Comparison of ENCODE assay signal across 15 cellular contexts in the genomic region with DNA sequence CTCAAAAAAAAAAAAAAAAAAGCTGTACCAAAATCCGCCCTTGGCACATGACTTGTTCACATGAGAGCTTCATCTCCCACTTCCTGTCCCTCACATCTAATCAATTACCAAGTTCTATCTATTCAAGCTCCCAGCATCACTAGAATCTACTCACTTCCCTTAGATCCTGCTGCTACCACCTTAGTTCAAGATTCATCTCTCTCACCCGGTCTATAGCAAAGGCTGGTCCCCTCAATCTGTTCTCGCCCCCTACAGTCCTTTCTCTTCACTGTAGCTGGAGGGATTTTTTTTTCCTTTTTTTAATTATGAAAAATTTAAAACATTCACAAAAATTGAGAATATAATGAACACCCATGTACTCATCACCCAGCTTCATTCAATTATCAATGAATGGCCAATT. TPM values are rescaled to one million over a fixed set of nuclear protein-coding genes. Genes with fewer than 3 reads are reported as not detected.
DNase-seq lines count a peak whose midpoint lies in the region; ATAC-seq and TF ChIP-seq lines count a peak whose summit lies in the region.
"Had no signal": no experiment of that assay in that cellular context is flagged by ENCODE, and none has a peak within 500 bp of the region (broad histone marks: within the 10 kb centered on the region; RNA-seq: fewer than 3 reads in every experiment).

No MANE protein-coding gene starts in this region.

- DNase-seq in left ventricle myocardium inferior (no peak), Right ventricle myocardium inferior (ENCODE audit: missing footprints) (no peak), MV-4-11 (lab: John Stamatoyannopoulos, UW) (peak; percentile 34), dermis blood vessel endothelial cell (peak; percentile 43), NCI-H524 (lab: John Stamatoyannopoulos, UW) (no peak)
- no peak for DNase-seq in stimulated activated naive CD8-positive, alpha-beta T cell treated with anti-CD3 and anti-CD28 coated beads, Interleukin-15, amount 100 ng/mL, for 72 hours
- DNase-seq: anterior cingulate cortex; NCI-H2029 treated with DMSO at 0.1 percent for 48 hours; psoas muscle; stimulated activated CD4-positive, alpha-beta T cell treated with anti-CD3 and anti-CD28 coated beads, Interleukin-2, amount 100 ng/mL, for 48 hours had no signal

- H3K9me3 ChIP-seq in left ventricle myocardium inferior (replicated peaks), result no peaks in the 10 kb centered on the region
- H3K9me3 ChIP-seq: BLaER1 treated with 17β-estradiol and CSF1 and Interleukin-3, amounts not matched to agents 10 nM and 100 nM; psoas muscle had no signal

- no peak overlapping the region for H3K27ac ChIP-seq in left ventricle myocardium inferior (replicated peaks)
- H3K27ac ChIP-seq: BLaER1 treated with 17β-estradiol and CSF1 and Interleukin-3, amounts not matched to agents 10 nM and 100 nM; psoas muscle had no signal

- no peak overlapping the region for H3K4me3 ChIP-seq in left ventricle myocardium inferior
- H3K4me3 ChIP-seq: BLaER1 treated with 17β-estradiol and CSF1 and Interleukin-3, amounts not matched to agents 10 nM and 100 nM; psoas muscle had no signal

- H3K27me3 Mint-ChIP-seq in stimulated activated naive CD8-positive, alpha-beta T cell treated with anti-CD3 and anti-CD28 coated beads, Interleukin-15, amount 100 ng/mL, for 72 hours, result no peaks in the 10 kb centered on the region
- H3K27me3 Mint-ChIP-seq: stimulated activated naive CD8-positive, alpha-beta T cell treated with anti-CD3 and anti-CD28 coated beads, Interleukin-15, Interleukin-2, amounts not matched to agents 100 ng/mL and 50 ng/mL, for 24 hours had no signal

- no peaks in the 10 kb centered on the region for H3K4me1 ChIP-seq in left ventricle myocardium inferior
- H3K4me1 ChIP-seq: BLaER1 treated with 17β-estradiol and CSF1 and Interleukin-3, amounts not matched to agents 10 nM and 100 nM; psoas muscle had no signal

- peak overlapping the region in 1 of 2 donors; percentile 35 for H3K27ac Mint-ChIP-seq in stimulated activated naive CD8-positive, alpha-beta T cell treated with anti-CD3 and anti-CD28 coated beads, Interleukin-15, amount 100 ng/mL, for 72 hours
- H3K27ac Mint-ChIP-seq: mesothelial cell of epicardium; stimulated activated naive CD8-positive, alpha-beta T cell treated with anti-CD3 and anti-CD28 coated beads, Interleukin-15, Interleukin-2, amounts not matched to agents 100 ng/mL and 50 ng/mL, for 24 hours had no signal

- peak overlapping the region in 1 of 2 donors; percentile 4 for H3K4me3 Mint-ChIP-seq in stimulated activated naive CD8-positive, alpha-beta T cell treated with anti-CD3 and anti-CD28 coated beads, Interleukin-15, amount 100 ng/mL, for 72 hours
- H3K4me3 Mint-ChIP-seq: mesothelial cell of epicardium; stimulated activated naive CD8-positive, alpha-beta T cell treated with anti-CD3 and anti-CD28 coated beads, Interleukin-15, Interleukin-2, amounts not matched to agents 100 ng/mL and 50 ng/mL, for 24 hours had no signal

- H3K36me3 ChIP-seq in left ventricle myocardium inferior, result no peaks in the 10 kb centered on the region
- H3K36me3 ChIP-seq: BLaER1 treated with 17β-estradiol and CSF1 and Interleukin-3, amounts not matched to agents 10 nM and 100 nM had no signal

- peaks cover 22% of the 10 kb centered on the region for H3K4me1 Mint-ChIP-seq in stimulated activated naive CD8-positive, alpha-beta T cell treated with anti-CD3 and anti-CD28 coated beads, Interleukin-15, amount 100 ng/mL, for 72 hours
- H3K4me1 Mint-ChIP-seq: mesothelial cell of epicardium had no signal

- ATAC-seq in Right ventricle myocardium inferior, result no peak
- peak; percentile 76 for ATAC-seq in stimulated activated naive CD8-positive, alpha-beta T cell treated with anti-CD3 and anti-CD28 coated beads, Interleukin-15, amount 100 ng/mL, for 72 hours
- ATAC-seq in HG02623 (IDR thresholded peaks at IDR 0.05; ENCODE audit: unreplicated experiment), result no peak
- no peak for ATAC-seq in GM19324 (IDR thresholded peaks at IDR 0.05; ENCODE audit: low FRiP score, unreplicated experiment)
- ATAC-seq: psoas muscle had no signal

- intact Hi-C loops in left ventricle myocardium inferior (cut with micrococcal nuclease) (loop anchor here (10.0 kb wide), 1 partner anchor 156 kb away; the partner anchor contains the start of gene LRRC31), Right ventricle myocardium inferior (cut with DNase I) (no loop called here)

- TF ChIP-seq CTCF in left ventricle myocardium inferior (IDR thresholded peaks at IDR 0.05; ENCODE audit: borderline replicate concordance), result peak; percentile 39

- no peaks in the 10 kb centered on the region for H3K9me3 Mint-ChIP-seq in stimulated activated naive CD8-positive, alpha-beta T cell treated with anti-CD3 and anti-CD28 coated beads, Interleukin-15, amount 100 ng/mL, for 72 hours
- H3K9me3 Mint-ChIP-seq: mesothelial cell of epicardium; stimulated activated naive CD8-positive, alpha-beta T cell treated with anti-CD3 and anti-CD28 coated beads, Interleukin-15, Interleukin-2, amounts not matched to agents 100 ng/mL and 50 ng/mL, for 24 hours had no signal

- H3K27me3 ChIP-seq in left ventricle myocardium inferior (ENCODE audit: low read depth), result peaks cover 11% of the 10 kb centered on the region
- H3K27me3 ChIP-seq: BLaER1 treated with 17β-estradiol and CSF1 and Interleukin-3, amounts not matched to agents 10 nM and 100 nM had no signal

RNA-seq across cellular contexts. Expression of gene GPR160, which starts 16.7 kb away (rescaled TPM):
- total RNA-seq in left ventricle myocardium inferior (0.99 TPM), Right ventricle myocardium inferior (1.2 TPM), dermis blood vessel endothelial cell (7.7 and 11.2 TPM in 2 replicates)

RNA-seq across cellular contexts. Expression of gene SEC62, which starts 54.5 kb away (rescaled TPM):
- total RNA-seq in left ventricle myocardium inferior (76.5 TPM), Right ventricle myocardium inferior (78.0 TPM), dermis blood vessel endothelial cell (46.8 and 60.7 TPM in 2 replicates)

Comparison
In these comparisons a context has a peak if more than half of its experiments do, and no peak if none do; other contexts are left out.
1. DNase-seq: peak in MV-4-11 (single experiment) and dermis blood vessel endothelial cell (single experiment); none in left ventricle myocardium inferior (single experiment), Right ventricle myocardium inferior (single experiment), stimulated activated naive CD8-positive, alpha-beta T cell treated with anti-CD3 and anti-CD28 coated beads, Interleukin-15, amount 100 ng/mL, for 72 hours (0 of 2) and NCI-H524 (0 of 2).